Comparison of ENCODE assay signal across 8 cellular contexts in genomic region chr6:13574571-13575376, GRCh38. TPM values are rescaled to one million over a fixed set of nuclear protein-coding genes. Genes with fewer than 3 reads are reported as not detected.
DNase-seq lines count a peak whose midpoint lies in the region; ATAC-seq and TF ChIP-seq lines count a peak whose summit lies in the region.

TSS of gene SIRT5 (plus strand) at chr6:13574601. CDS start at chr6:13584111, 9,510 bp downstream.

- H3K4me3 ChIP-seq in LNCaP clone FGC (ENCODE audit: low read depth, low read length) (peak within 1 kb of the TSS; percentile 82), RWPE2 (ENCODE audit: severe bottlenecking) (peak within 1 kb of the TSS; percentile 63), fibroblast of villous mesenchyme (ENCODE audit: low read depth, low read length) (peak within 1 kb of the TSS; percentile 87), neural progenitor cell (peak within 1 kb of the TSS; percentile 64), subcutaneous abdominal adipose tissue (ENCODE audit: low read depth in 1 of 5, low read length in 5 of 5) (peak within 1 kb of the TSS; percentile 80 to 86 (median 84))

- H3K27ac ChIP-seq in RWPE2 (ENCODE audit: poor library complexity, severe bottlenecking) (peak within 1 kb of the TSS; percentile 90), neural progenitor cell (peak within 1 kb of the TSS; percentile 73), subcutaneous abdominal adipose tissue (ENCODE audit: low read depth, low read length) (peak within 1 kb of the TSS; percentile 93)

- H3K36me3 ChIP-seq in ES-I3 (ENCODE audit: insufficient read depth, low read length) (no peaks in the 10 kb centered on the region), RWPE2 (ENCODE audit: low read depth) (peaks cover 10% of the 10 kb centered on the region), neural progenitor cell (no peaks in the 10 kb centered on the region), subcutaneous abdominal adipose tissue (ENCODE audit: control insufficient read depth in 5 of 5, insufficient read depth in 5 of 5, low read length in 5 of 5) (peaks cover 0 to under 1% (median 0%) of the 10 kb centered on the region in 5 donors)

- TF ChIP-seq CTCF in LNCaP clone FGC (IDR thresholded peaks at IDR 0.05; ENCODE audit: control insufficient read depth, extremely low read depth, insufficient read depth), result peak; percentile 63
- no peak for TF ChIP-seq CTCF in RWPE2 (IDR thresholded peaks at IDR 0.05; ENCODE audit: poor library complexity, severe bottlenecking)
- TF ChIP-seq CTCF in fibroblast of villous mesenchyme (IDR thresholded peaks at IDR 0.05; ENCODE audit: insufficient read depth, low read depth, low read length), result no peak
- no peak for TF ChIP-seq CTCF in neural progenitor cell (IDR thresholded peaks at IDR 0.05)

- H3F3A ChIP-seq in neural progenitor cell (ENCODE audit: low read depth), result peaks cover 39% of the 10 kb centered on the region

- peak within 1 kb of the TSS; percentile 93 for H2AFZ ChIP-seq in neural progenitor cell (replicated peaks)

- peak; percentile 86 for DNase-seq in H4 (ENCODE audit: low spot score)
- peak; percentile 86 for DNase-seq in LNCaP clone FGC (ENCODE audit: low read depth)
- DNase-seq in RWPE2 (ENCODE audit: low spot score), result peak; percentile 92
- peak; percentile 66 for DNase-seq in activated effector memory CD4-positive, alpha-beta T cell treated with Interleukin-2 at 50 U/mL for 16 hours
- peak; percentile 78 for DNase-seq in fibroblast of villous mesenchyme (ENCODE audit: low read depth)
- peak; percentile 91 for DNase-seq in neural progenitor cell (ENCODE audit: low spot score)

- H3K4me1 ChIP-seq in ES-I3 (ENCODE audit: insufficient read depth, low read length) (peaks cover 4% of the 10 kb centered on the region; the same call in 1 of the 2 replicates), RWPE2 (ENCODE audit: insufficient read depth, poor library complexity, severe bottlenecking) (no peaks in the 10 kb centered on the region), neural progenitor cell (peaks cover 22% of the 10 kb centered on the region), subcutaneous abdominal adipose tissue (ENCODE audit: control insufficient read depth in 5 of 5, insufficient read depth in 5 of 5, low read length in 5 of 5) (peaks cover 0 to 16% (median 12%) of the 10 kb centered on the region in 5 donors)

- peak within 1 kb of the TSS; percentile 76 for H3K4me2 ChIP-seq in neural progenitor cell

- H3K4me1 Mint-ChIP-seq in neural progenitor cell, result peaks cover 22% of the 10 kb centered on the region

- H3K27me3 ChIP-seq in RWPE2 (ENCODE audit: insufficient read depth, poor library complexity, severe bottlenecking), result no peaks in the 10 kb centered on the region
- H3K27me3 ChIP-seq in neural progenitor cell, result no peaks in the 10 kb centered on the region
- no peaks in the 10 kb centered on the region for H3K27me3 ChIP-seq in subcutaneous abdominal adipose tissue (ENCODE audit: control insufficient read depth in 5 of 5, insufficient read depth in 4 of 5, low read length in 5 of 5)

- H3K9ac ChIP-seq in ES-I3 (ENCODE audit: low read depth, low read length), result peak within 1 kb of the TSS; percentile 95
- peak within 1 kb of the TSS; percentile 42 for H3K9ac ChIP-seq in neural progenitor cell
- peak within 1 kb of the TSS; percentile 59 to 87 (median 82) for H3K9ac ChIP-seq in subcutaneous abdominal adipose tissue (ENCODE audit: low read length in 5 of 5)

- no peaks in the 10 kb centered on the region for H4K20me1 ChIP-seq in neural progenitor cell (ENCODE audit: low read depth)

- peaks cover 6% of the 10 kb centered on the region for H3K9me3 Mint-ChIP-seq in neural progenitor cell

- peak; percentile 88 for ATAC-seq in RWPE2 (ENCODE audit: low read depth)

- H3K9me3 ChIP-seq in ES-I3 (ENCODE audit: control insufficient read depth, insufficient read depth, low read length) (no peaks in the 10 kb centered on the region), RWPE2 (ENCODE audit: severe bottlenecking) (no peaks in the 10 kb centered on the region), neural progenitor cell (ENCODE audit: low read depth) (no peaks in the 10 kb centered on the region), subcutaneous abdominal adipose tissue (ENCODE audit: control insufficient read depth in 5 of 5, low read length in 5 of 5) (no peaks in the 10 kb centered on the region)

- peaks cover 28% of the 10 kb centered on the region for H3K79me2 ChIP-seq in neural progenitor cell (ENCODE audit: low read depth)

- peak within 1 kb of the TSS; percentile 98 for H3K27ac Mint-ChIP-seq in neural progenitor cell

- H3K36me3 Mint-ChIP-seq in neural progenitor cell, result peaks cover 4% of the 10 kb centered on the region

- peak within 1 kb of the TSS; percentile 96 for H3K4me3 Mint-ChIP-seq in neural progenitor cell

- H3K27me3 Mint-ChIP-seq in neural progenitor cell (ENCODE audit: insufficient read depth, low read depth), result peaks cover 3% of the 10 kb centered on the region

RNA-seq across cellular contexts. Expression of gene SIRT5, which starts in this region (rescaled TPM):
- total RNA-seq in H4 (2014; rRNA removed; shearing (Covaris generic)), result 13.3 and 25.6 TPM in 2 replicates
- total RNA-seq in fibroblast of villous mesenchyme, result 6.1 and 9.9 TPM in 2 replicates
- 14.3 and 18.2 TPM in 2 replicates for total RNA-seq in neural progenitor cell (ENCODE audit: low replicate concordance)

Comparison
In these comparisons a context has a peak if more than half of its experiments do, and no peak if none do; other contexts are left out.
1. Peak in every context shown above with its lines: DNase-seq, ATAC-seq, H3K4me3 ChIP-seq and H3K27ac ChIP-seq.
2. H3K9ac ChIP-seq: peak in every context shown above with its lines; median percentile 95 in ES-I3; 82 in subcutaneous abdominal adipose tissue; 42 in neural progenitor cell.